ENCODE assay signal across 9 cellular contexts in genomic region chr1:172154571-172154970, GRCh38.
DNase-seq lines count a peak whose midpoint lies in the region; ATAC-seq lines count a peak whose summit lies in the region.
"Had no signal": no experiment of that assay in that cellular context is flagged by ENCODE, and none has a peak within 500 bp of the region (broad histone marks: within the 10 kb centered on the region; RNA-seq: fewer than 3 reads in every experiment).

No MANE protein-coding gene starts in this region.

- ATAC-seq in GM19395 (IDR thresholded peaks at IDR 0.05; ENCODE audit: unreplicated experiment) (peak; percentile 99), HG03460 (IDR thresholded peaks at IDR 0.05; ENCODE audit: unreplicated experiment) (peak; percentile 98), HG03025 (IDR thresholded peaks at IDR 0.05; ENCODE audit: low FRiP score, unreplicated experiment) (no peak)
- ATAC-seq in natural killer cell treated with Interleukin-12 subunit alpha and Interleukin-12 subunit beta and Interleukin-15 and Interleukin-18, amount 100 ng/mL, for 72 hours: peak; percentile 71 to 94

- H3K27ac Mint-ChIP-seq in natural killer cell treated with Interleukin-12 subunit alpha and Interleukin-12 subunit beta and Interleukin-15 and Interleukin-18, amount 100 ng/mL, for 72 hours: peak overlapping the region; percentile 79 to 90

- H3K27me3 Mint-ChIP-seq in natural killer cell treated with Interleukin-12 subunit alpha and Interleukin-12 subunit beta and Interleukin-15 and Interleukin-18, amount 100 ng/mL, for 72 hours: no peaks in the 10 kb centered on the region

- no peaks in the 10 kb centered on the region for H4K20me1 ChIP-seq in BLaER1

- H3K4me2 ChIP-seq in BLaER1: peak overlapping the region; percentile 41

- H3K4me1 ChIP-seq in BLaER1: peaks cover 12% of the 10 kb centered on the region

- H3K9me3 ChIP-seq in BLaER1: no peaks in the 10 kb centered on the region

- H3K9ac ChIP-seq in BLaER1: no peak overlapping the region

- peak overlapping the region; percentile 72 for H3K4me3 Mint-ChIP-seq in natural killer cell treated with Interleukin-12 subunit alpha and Interleukin-12 subunit beta and Interleukin-15 and Interleukin-18, amount 100 ng/mL, for 72 hours

- H3K36me3 Mint-ChIP-seq in natural killer cell treated with Interleukin-12 subunit alpha and Interleukin-12 subunit beta and Interleukin-15 and Interleukin-18, amount 100 ng/mL, for 72 hours: no peaks in the 10 kb centered on the region

- peak overlapping the region; percentile 20; the same call in 1 of the 2 replicates for H3K27ac ChIP-seq in BLaER1
- H3K27ac ChIP-seq: HL-60 had no signal

- no peaks in the 10 kb centered on the region for H3K9me3 Mint-ChIP-seq in natural killer cell treated with Interleukin-12 subunit alpha and Interleukin-12 subunit beta and Interleukin-15 and Interleukin-18, amount 100 ng/mL, for 72 hours

- no peaks in the 10 kb centered on the region for H3K27me3 ChIP-seq in BLaER1

- no peak overlapping the region for H3K4me3 ChIP-seq in BLaER1

- peaks cover 5 to 7% of the 10 kb centered on the region in 2 donors for H3K4me1 Mint-ChIP-seq in natural killer cell treated with Interleukin-12 subunit alpha and Interleukin-12 subunit beta and Interleukin-15 and Interleukin-18, amount 100 ng/mL, for 72 hours (ENCODE audit: low read depth in 2 of 2)

- DNase-seq in amniotic stem cell (lab: John Stamatoyannopoulos, UW) (peak; percentile 56), ecto neural progenitor cell (ENCODE audit: low spot score) (no peak), NCI-H2227 treated with DMSO at 0.1 percent for 48 hours (lab: John Stamatoyannopoulos, UW) (no peak)
- DNase-seq in natural killer cell treated with Interleukin-12 subunit alpha and Interleukin-12 subunit beta and Interleukin-15 and Interleukin-18, amount 100 ng/mL, for 72 hours (ENCODE audit: low spot score): no peak

- H3K36me3 ChIP-seq in BLaER1: no peaks in the 10 kb centered on the region
